ENCODE assay signal across 1 cellular context in genomic region chr5:154776167-154776566, GRCh38.
TF ChIP-seq lines count a peak whose summit lies in the region.

No MANE protein-coding gene starts in this region.

TF ChIP-seq in HepG2, 621 proteins besides CTCF, POLR2A, EP300 and RAD21:
- TF ChIP-seq IKZF4 (CRISPR knock-in tag; IDR thresholded peaks at IDR 0.05; ENCODE audit: borderline replicate concordance, low read depth, not compliant biosample characterization) (no peak), THAP11 (CRISPR knock-in tag; IDR thresholded peaks at IDR 0.05) (no peak), MBNL3 (CRISPR knock-in tag; conservative IDR thresholded peaks at IDR 0.05) (no peak), RFX1 (IDR thresholded peaks at IDR 0.05) (no peak), ATF7-NPFF (CRISPR knock-in tag; IDR thresholded peaks at IDR 0.05; ENCODE audit: low read depth) (no peak), ZNF549 (CRISPR knock-in tag; IDR thresholded peaks at IDR 0.05) (no peak), HHEX (CRISPR knock-in tag; IDR thresholded peaks at IDR 0.05) (no peak)
- TF ChIP-seq, protein P1, sequence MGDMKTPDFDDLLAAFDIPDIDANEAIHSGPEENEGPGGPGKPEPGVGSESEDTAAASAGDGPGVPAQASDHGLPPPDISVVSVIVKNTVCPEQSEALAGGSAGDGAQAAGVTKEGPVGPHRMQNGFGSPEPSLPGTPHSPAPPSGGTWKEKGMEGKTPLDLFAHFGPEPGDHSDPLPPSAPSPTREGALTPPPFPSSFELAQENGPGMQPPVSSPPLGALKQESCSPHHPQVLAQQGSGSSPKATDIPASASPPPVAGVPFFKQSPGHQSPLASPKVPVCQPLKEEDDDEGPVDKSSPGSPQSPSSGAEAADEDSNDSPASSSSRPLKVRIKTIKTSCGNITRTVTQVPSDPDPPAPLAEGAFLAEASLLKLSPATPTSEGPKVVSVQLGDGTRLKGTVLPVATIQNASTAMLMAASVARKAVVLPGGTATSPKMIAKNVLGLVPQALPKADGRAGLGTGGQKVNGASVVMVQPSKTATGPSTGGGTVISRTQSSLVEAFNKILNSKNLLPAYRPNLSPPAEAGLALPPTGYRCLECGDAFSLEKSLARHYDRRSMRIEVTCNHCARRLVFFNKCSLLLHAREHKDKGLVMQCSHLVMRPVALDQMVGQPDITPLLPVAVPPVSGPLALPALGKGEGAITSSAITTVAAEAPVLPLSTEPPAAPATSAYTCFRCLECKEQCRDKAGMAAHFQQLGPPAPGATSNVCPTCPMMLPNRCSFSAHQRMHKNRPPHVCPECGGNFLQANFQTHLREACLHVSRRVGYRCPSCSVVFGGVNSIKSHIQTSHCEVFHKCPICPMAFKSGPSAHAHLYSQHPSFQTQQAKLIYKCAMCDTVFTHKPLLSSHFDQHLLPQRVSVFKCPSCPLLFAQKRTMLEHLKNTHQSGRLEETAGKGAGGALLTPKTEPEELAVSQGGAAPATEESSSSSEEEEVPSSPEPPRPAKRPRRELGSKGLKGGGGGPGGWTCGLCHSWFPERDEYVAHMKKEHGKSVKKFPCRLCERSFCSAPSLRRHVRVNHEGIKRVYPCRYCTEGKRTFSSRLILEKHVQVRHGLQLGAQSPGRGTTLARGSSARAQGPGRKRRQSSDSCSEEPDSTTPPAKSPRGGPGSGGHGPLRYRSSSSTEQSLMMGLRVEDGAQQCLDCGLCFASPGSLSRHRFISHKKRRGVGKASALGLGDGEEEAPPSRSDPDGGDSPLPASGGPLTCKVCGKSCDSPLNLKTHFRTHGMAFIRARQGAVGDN (CRISPR knock-in tag; IDR thresholded peaks at IDR 0.05): no peak
